ENCODE assay signal across 20 cellular contexts in genomic region chr16:84458606-84459516, GRCh38. TPM values are rescaled to one million over a fixed set of nuclear protein-coding genes. Genes with fewer than 3 reads are reported as not detected.
A peak's percentile ranks its signal among the peaks of the same experiment; 100 is the strongest.
DNase-seq lines count a peak whose midpoint lies in the region; ATAC-seq and TF ChIP-seq lines count a peak whose summit lies in the region.
"Had no signal": no experiment of that assay in that cellular context is flagged by ENCODE, and none has a peak within 500 bp of the region (broad histone marks: within the 10 kb centered on the region; RNA-seq: fewer than 3 reads in every experiment).

No MANE protein-coding gene starts in this region.

- H3K9me3 Mint-ChIP-seq in activated CD8-positive, alpha-beta memory T cell treated with anti-CD3 and anti-CD28 coated beads, Interleukin-2, amount 10 ng/mL, durations not matched to agents 7 days and 5 days (ENCODE audit: low read depth): no peaks in the 10 kb centered on the region
- no peaks in the 10 kb centered on the region for H3K9me3 Mint-ChIP-seq in stimulated activated naive CD8-positive, alpha-beta T cell treated with anti-CD3 and anti-CD28 coated beads, Interleukin-15, amount 100 ng/mL, for 72 hours

- no peak overlapping the region for H3K27ac ChIP-seq in RWPE2 (ENCODE audit: poor library complexity, severe bottlenecking)
- H3K27ac ChIP-seq: 22Rv1, PC-9 had no signal

- peak; percentile 43 for DNase-seq in activated CD8-positive, alpha-beta memory T cell treated with anti-CD3 and anti-CD28 coated beads for 24 hours
- DNase-seq in activated CD8-positive, alpha-beta memory T cell treated with anti-CD3 and anti-CD28 coated beads, Interleukin-2, amount 10 ng/mL, durations not matched to agents 7 days and 5 days: no peak
- DNase-seq in RWPE2 (ENCODE audit: low spot score) (peak; percentile 58), mesenteric fat pad (ENCODE audit: low spot score) (peak; percentile 84), sciatic nerve (ENCODE audit: low spot score) (peak; percentile 51), cerebellum (ENCODE audit: low spot score) (no peak), T-helper 2 cell (no peak)
- no peak for DNase-seq in stimulated activated naive CD8-positive, alpha-beta T cell treated with anti-CD3 and anti-CD28 coated beads, Interleukin-15, amount 100 ng/mL, for 72 hours
- DNase-seq: CD4-positive, CD25-positive, alpha-beta regulatory T cell; DMS153; HFFc6; MG63; NCI-H1092; NCI-H2081 treated with DMSO at 0.1 percent for 48 hours; NCI-H510A; NCI-H774; PC-9 had no signal

- CTCF ChIA-PET in activated CD8-positive, alpha-beta memory T cell treated with anti-CD3 and anti-CD28 coated beads, Interleukin-2, amount 10 ng/mL, durations not matched to agents 7 days and 5 days (lab: Charles Lee): no interaction called here

- no peaks in the 10 kb centered on the region for H3K9me3 ChIP-seq in RWPE2 (ENCODE audit: severe bottlenecking)
- H3K9me3 ChIP-seq: Caco-2, MG63 had no signal

- H3K27ac Mint-ChIP-seq in activated CD8-positive, alpha-beta memory T cell treated with anti-CD3 and anti-CD28 coated beads, Interleukin-2, amount 10 ng/mL, durations not matched to agents 7 days and 5 days: no peak overlapping the region
- H3K27ac Mint-ChIP-seq in stimulated activated naive CD8-positive, alpha-beta T cell treated with anti-CD3 and anti-CD28 coated beads, Interleukin-15, amount 100 ng/mL, for 72 hours: no peak overlapping the region
- H3K27ac Mint-ChIP-seq: B cell; CD4-positive, CD25-positive, alpha-beta regulatory T cell; HFFc6 had no signal

- no peak overlapping the region for H3K4me3 Mint-ChIP-seq in activated CD8-positive, alpha-beta memory T cell treated with anti-CD3 and anti-CD28 coated beads, Interleukin-2, amount 10 ng/mL, durations not matched to agents 7 days and 5 days
- H3K4me3 Mint-ChIP-seq in stimulated activated naive CD8-positive, alpha-beta T cell treated with anti-CD3 and anti-CD28 coated beads, Interleukin-15, amount 100 ng/mL, for 72 hours: no peak overlapping the region
- H3K4me3 Mint-ChIP-seq: B cell; CD4-positive, CD25-positive, alpha-beta regulatory T cell; HFFc6 had no signal

- H3K27me3 Mint-ChIP-seq in activated CD8-positive, alpha-beta memory T cell treated with anti-CD3 and anti-CD28 coated beads, Interleukin-2, amount 10 ng/mL, durations not matched to agents 7 days and 5 days: no peaks in the 10 kb centered on the region
- no peaks in the 10 kb centered on the region for H3K27me3 Mint-ChIP-seq in stimulated activated naive CD8-positive, alpha-beta T cell treated with anti-CD3 and anti-CD28 coated beads, Interleukin-15, amount 100 ng/mL, for 72 hours
- H3K27me3 Mint-ChIP-seq: B cell; CD4-positive, CD25-positive, alpha-beta regulatory T cell had no signal

- intact Hi-C loops in sciatic nerve (cut with DNase I): no loop called here

- H3K36me3 Mint-ChIP-seq in activated CD8-positive, alpha-beta memory T cell treated with anti-CD3 and anti-CD28 coated beads, Interleukin-2, amount 10 ng/mL, durations not matched to agents 7 days and 5 days: peaks cover 27% of the 10 kb centered on the region

- no peak overlapping the region for H3K4me3 ChIP-seq in RWPE2 (ENCODE audit: severe bottlenecking)
- H3K4me3 ChIP-seq: MG63, PC-9 had no signal

- peaks cover 6% of the 10 kb centered on the region for H3K4me1 Mint-ChIP-seq in activated CD8-positive, alpha-beta memory T cell treated with anti-CD3 and anti-CD28 coated beads, Interleukin-2, amount 10 ng/mL, durations not matched to agents 7 days and 5 days
- H3K4me1 Mint-ChIP-seq in stimulated activated naive CD8-positive, alpha-beta T cell treated with anti-CD3 and anti-CD28 coated beads, Interleukin-15, amount 100 ng/mL, for 72 hours: peaks cover 6% of the 10 kb centered on the region
- H3K4me1 Mint-ChIP-seq: B cell had no signal

- H3K27me3 ChIP-seq in RWPE2 (ENCODE audit: insufficient read depth, poor library complexity, severe bottlenecking): no peaks in the 10 kb centered on the region
- H3K27me3 ChIP-seq: MG63 had no signal

- no peak for TF ChIP-seq CTCF in RWPE2 (IDR thresholded peaks at IDR 0.05; ENCODE audit: poor library complexity, severe bottlenecking)

- H3K4me1 ChIP-seq in RWPE2 (ENCODE audit: insufficient read depth, poor library complexity, severe bottlenecking): no peaks in the 10 kb centered on the region
- H3K4me1 ChIP-seq: Caco-2 had no signal

- ATAC-seq in activated CD8-positive, alpha-beta memory T cell treated with anti-CD3 and anti-CD28 coated beads, Interleukin-2, amount 10 ng/mL, durations not matched to agents 7 days and 5 days: no peak
- ATAC-seq in RWPE2 (ENCODE audit: low read depth) (no peak), sciatic nerve (no peak)
- no peak for ATAC-seq in stimulated activated naive CD8-positive, alpha-beta T cell treated with anti-CD3 and anti-CD28 coated beads, Interleukin-15, amount 100 ng/mL, for 72 hours

- H3K36me3 ChIP-seq in RWPE2 (ENCODE audit: low read depth): peaks cover 55% of the 10 kb centered on the region
- H3K36me3 ChIP-seq: MG63 had no signal

RNA-seq across cellular contexts. Expression of gene MEAK7, which starts 45.6 kb away (rescaled TPM):
- total RNA-seq in activated CD8-positive, alpha-beta memory T cell treated with anti-CD3 and anti-CD28 coated beads, Interleukin-2, amount 10 ng/mL, durations not matched to agents 7 days and 5 days: 10 to 100 TPM; 37.9 to 73.9 TPM
- 11.5 TPM for total RNA-seq in mesenteric fat pad
- total RNA-seq in sciatic nerve: 21.8 TPM
- total RNA-seq in cerebellum: 29.7 TPM

Comparison
In these comparisons a context has a peak if more than half of its experiments do, and no peak if none do; other contexts are left out.
1. DNase-seq: peak in activated CD8-positive, alpha-beta memory T cell treated with anti-CD3 and anti-CD28 coated beads for 24 hours (single experiment), RWPE2 (single experiment), mesenteric fat pad (single experiment) and sciatic nerve (single experiment); none in activated CD8-positive, alpha-beta memory T cell treated with anti-CD3 and anti-CD28 coated beads, Interleukin-2, amount 10 ng/mL, durations not matched to agents 7 days and 5 days (single experiment), cerebellum (single experiment), T-helper 2 cell (0 of 5) and stimulated activated naive CD8-positive, alpha-beta T cell treated with anti-CD3 and anti-CD28 coated beads, Interleukin-15, amount 100 ng/mL, for 72 hours (0 of 2).